ENCODE assay signal across 1 cellular context in genomic region chr2:148877403-148877740, GRCh38.
TF ChIP-seq lines count a peak whose summit lies in the region.

No MANE protein-coding gene starts in this region.

TF ChIP-seq in H1, 55 proteins besides CTCF, POLR2A, EP300 and RAD21 (continued from another document):
- TF ChIP-seq USF2 (IDR thresholded peaks at IDR 0.05; ENCODE audit: low read length) (no peak), CHD2 (IDR thresholded peaks at IDR 0.05; ENCODE audit: low read length) (no peak), BCL11A (IDR thresholded peaks at IDR 0.05; ENCODE audit: low read depth in 2 of 2, low read length in 2 of 2) (no peak), ATF3 (IDR thresholded peaks at IDR 0.05; ENCODE audit: insufficient read depth, low read depth, low read length) (no peak), CTBP2 (IDR thresholded peaks at IDR 0.05; ENCODE audit: borderline replicate concordance, insufficient read depth, insufficient read length, low read length) (no peak), SRF (IDR thresholded peaks at IDR 0.05; ENCODE audit: low read depth, low read length) (no peak), JUND (IDR thresholded peaks at IDR 0.05; ENCODE audit: low read length) (no peak), HDAC6 (IDR thresholded peaks at IDR 0.05; ENCODE audit: low read depth, low read length) (no peak), KDM1A (IDR thresholded peaks at IDR 0.05; ENCODE audit: borderline replicate concordance, low read length) (no peak), RFX5 (IDR thresholded peaks at IDR 0.05; ENCODE audit: borderline replicate concordance, low read depth, low read length) (no peak)
- TF ChIP-seq, protein P1, sequence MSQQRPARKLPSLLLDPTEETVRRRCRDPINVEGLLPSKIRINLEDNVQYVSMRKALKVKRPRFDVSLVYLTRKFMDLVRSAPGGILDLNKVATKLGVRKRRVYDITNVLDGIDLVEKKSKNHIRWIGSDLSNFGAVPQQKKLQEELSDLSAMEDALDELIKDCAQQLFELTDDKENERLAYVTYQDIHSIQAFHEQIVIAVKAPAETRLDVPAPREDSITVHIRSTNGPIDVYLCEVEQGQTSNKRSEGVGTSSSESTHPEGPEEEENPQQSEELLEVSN (IDR thresholded peaks at IDR 0.05), result no peak
